8 cellular contexts compared by ENCODE assay signal in the genomic region with DNA sequence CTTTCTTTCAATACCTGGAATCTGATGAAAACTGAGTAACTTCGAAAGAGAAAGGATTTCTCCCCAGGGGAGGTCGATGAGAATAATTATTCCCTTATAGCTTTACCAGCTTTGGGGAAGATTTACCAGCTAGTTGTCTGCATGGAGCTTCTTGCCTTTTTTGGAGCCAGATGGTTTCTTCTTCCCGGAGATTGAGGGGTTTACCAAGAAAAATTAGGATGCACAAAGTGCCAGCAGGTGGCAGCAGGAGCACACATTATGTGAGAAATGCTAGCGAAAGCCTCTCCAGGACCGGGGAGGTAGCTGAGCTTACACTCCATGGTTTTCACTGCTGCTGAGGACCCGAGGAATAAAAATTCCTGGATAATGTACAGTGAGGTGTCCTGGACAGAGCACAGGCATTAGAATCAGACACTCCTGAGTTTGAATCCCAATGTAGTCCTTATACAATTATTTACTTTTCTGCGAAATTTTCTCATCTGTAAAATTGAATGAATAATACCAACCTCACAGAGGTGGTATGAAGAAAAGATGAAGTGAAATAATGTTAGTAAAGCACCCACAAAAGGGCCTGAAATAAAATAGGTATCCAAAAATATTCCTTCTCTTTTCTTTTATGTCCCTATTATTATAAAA. TPM values are rescaled to one million over a fixed set of nuclear protein-coding genes. Genes with fewer than 3 reads are reported as not detected.
A peak's percentile ranks its signal among the peaks of the same experiment; 100 is the strongest.
DNase-seq lines count a peak whose midpoint lies in the region; ATAC-seq and TF ChIP-seq lines count a peak whose summit lies in the region.

No MANE protein-coding gene starts in this region.

- CTCF ChIA-PET in WTC11 (lab: Charles Lee), result interaction anchor here (0.5 to 4.0 kb wide), 96 partner anchors 10 to 879 kb away, joined by 3 to 101 read pairs (median 5); a partner anchor contains a TSS

- H3K36me3 Mint-ChIP-seq in WTC11, result no peaks in the 10 kb centered on the region

- no peak overlapping the region for H3K27ac Mint-ChIP-seq in WTC11

- ATAC-seq in WTC11, result peak; percentile 91
- no peak for ATAC-seq in GM19395 (IDR thresholded peaks at IDR 0.05; ENCODE audit: unreplicated experiment)

- no peaks in the 10 kb centered on the region; the same call in 1 of the 2 replicates for H3K27me3 Mint-ChIP-seq in WTC11 (ENCODE audit: low read depth)

- peak; percentile 48 for TF ChIP-seq CTCF in WTC11 (IDR thresholded peaks at IDR 0.05)

- H3K9me3 Mint-ChIP-seq in WTC11, result peaks cover 14% of the 10 kb centered on the region

- POLR2A ChIA-PET in WTC11 (lab: Charles Lee), result interaction anchor here (0.5 to 1.2 kb wide), 4 partner anchors 43 to 583 kb away, joined by 3 to 4 read pairs (median 3); no protein-coding TSS in a partner anchor

- no peaks in the 10 kb centered on the region for H3K36me3 ChIP-seq in H7 (replicated peaks; ENCODE audit: control insufficient read depth, insufficient read depth, low read length)

- no peaks in the 10 kb centered on the region for H3K27me3 ChIP-seq in H7 (ENCODE audit: control insufficient read depth, insufficient read depth, low read length)

- DNase-seq in AG08395 (ENCODE audit: low spot score) (peak; percentile 81), H7 (peak; percentile 75), NCI-H2227 treated with DMSO at 0.1 percent for 48 hours (lab: John Stamatoyannopoulos, UW) (peak; percentile 85), WTC11 (ENCODE audit: low spot score) (peak; percentile 85), cerebellar cortex (ENCODE audit: low spot score) (peak; percentile 94), kidney glomerular epithelial cell (lab: John Stamatoyannopoulos, UW) (peak; percentile 67)
- peak; percentile 70 to 78 for DNase-seq in stimulated activated CD4-positive, alpha-beta T cell treated with anti-CD3 and anti-CD28 coated beads, Interleukin-2, amount 100 ng/mL, for 24 hours

- H3K4me3 Mint-ChIP-seq in WTC11, result peak overlapping the region; percentile 22

- H3K4me1 Mint-ChIP-seq in WTC11, result peaks cover 12% of the 10 kb centered on the region

- no peak overlapping the region for H3K4me3 ChIP-seq in H7 (ENCODE audit: insufficient read depth, low read depth, low read length)

TF ChIP-seq in WTC11, 78 proteins besides CTCF, POLR2A, EP300 and RAD21:
- TF ChIP-seq, protein P1, sequence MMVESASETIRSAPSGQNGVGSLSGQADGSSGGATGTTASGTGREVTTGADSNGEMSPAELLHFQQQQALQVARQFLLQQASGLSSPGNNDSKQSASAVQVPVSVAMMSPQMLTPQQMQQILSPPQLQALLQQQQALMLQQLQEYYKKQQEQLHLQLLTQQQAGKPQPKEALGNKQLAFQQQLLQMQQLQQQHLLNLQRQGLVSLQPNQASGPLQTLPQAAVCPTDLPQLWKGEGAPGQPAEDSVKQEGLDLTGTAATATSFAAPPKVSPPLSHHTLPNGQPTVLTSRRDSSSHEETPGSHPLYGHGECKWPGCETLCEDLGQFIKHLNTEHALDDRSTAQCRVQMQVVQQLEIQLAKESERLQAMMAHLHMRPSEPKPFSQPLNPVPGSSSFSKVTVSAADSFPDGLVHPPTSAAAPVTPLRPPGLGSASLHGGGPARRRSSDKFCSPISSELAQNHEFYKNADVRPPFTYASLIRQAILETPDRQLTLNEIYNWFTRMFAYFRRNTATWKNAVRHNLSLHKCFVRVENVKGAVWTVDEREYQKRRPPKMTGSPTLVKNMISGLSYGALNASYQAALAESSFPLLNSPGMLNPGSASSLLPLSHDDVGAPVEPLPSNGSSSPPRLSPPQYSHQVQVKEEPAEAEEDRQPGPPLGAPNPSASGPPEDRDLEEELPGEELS (CRISPR knock-in tag; IDR thresholded peaks at IDR 0.05), result no peak
- TF ChIP-seq, protein P2, sequence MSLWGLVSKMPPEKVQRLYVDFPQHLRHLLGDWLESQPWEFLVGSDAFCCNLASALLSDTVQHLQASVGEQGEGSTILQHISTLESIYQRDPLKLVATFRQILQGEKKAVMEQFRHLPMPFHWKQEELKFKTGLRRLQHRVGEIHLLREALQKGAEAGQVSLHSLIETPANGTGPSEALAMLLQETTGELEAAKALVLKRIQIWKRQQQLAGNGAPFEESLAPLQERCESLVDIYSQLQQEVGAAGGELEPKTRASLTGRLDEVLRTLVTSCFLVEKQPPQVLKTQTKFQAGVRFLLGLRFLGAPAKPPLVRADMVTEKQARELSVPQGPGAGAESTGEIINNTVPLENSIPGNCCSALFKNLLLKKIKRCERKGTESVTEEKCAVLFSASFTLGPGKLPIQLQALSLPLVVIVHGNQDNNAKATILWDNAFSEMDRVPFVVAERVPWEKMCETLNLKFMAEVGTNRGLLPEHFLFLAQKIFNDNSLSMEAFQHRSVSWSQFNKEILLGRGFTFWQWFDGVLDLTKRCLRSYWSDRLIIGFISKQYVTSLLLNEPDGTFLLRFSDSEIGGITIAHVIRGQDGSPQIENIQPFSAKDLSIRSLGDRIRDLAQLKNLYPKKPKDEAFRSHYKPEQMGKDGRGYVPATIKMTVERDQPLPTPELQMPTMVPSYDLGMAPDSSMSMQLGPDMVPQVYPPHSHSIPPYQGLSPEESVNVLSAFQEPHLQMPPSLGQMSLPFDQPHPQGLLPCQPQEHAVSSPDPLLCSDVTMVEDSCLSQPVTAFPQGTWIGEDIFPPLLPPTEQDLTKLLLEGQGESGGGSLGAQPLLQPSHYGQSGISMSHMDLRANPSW (CRISPR knock-in tag; conservative IDR thresholded peaks at IDR 0.05; ENCODE audit: low read depth), result no peak
- TF ChIP-seq, protein P3, sequence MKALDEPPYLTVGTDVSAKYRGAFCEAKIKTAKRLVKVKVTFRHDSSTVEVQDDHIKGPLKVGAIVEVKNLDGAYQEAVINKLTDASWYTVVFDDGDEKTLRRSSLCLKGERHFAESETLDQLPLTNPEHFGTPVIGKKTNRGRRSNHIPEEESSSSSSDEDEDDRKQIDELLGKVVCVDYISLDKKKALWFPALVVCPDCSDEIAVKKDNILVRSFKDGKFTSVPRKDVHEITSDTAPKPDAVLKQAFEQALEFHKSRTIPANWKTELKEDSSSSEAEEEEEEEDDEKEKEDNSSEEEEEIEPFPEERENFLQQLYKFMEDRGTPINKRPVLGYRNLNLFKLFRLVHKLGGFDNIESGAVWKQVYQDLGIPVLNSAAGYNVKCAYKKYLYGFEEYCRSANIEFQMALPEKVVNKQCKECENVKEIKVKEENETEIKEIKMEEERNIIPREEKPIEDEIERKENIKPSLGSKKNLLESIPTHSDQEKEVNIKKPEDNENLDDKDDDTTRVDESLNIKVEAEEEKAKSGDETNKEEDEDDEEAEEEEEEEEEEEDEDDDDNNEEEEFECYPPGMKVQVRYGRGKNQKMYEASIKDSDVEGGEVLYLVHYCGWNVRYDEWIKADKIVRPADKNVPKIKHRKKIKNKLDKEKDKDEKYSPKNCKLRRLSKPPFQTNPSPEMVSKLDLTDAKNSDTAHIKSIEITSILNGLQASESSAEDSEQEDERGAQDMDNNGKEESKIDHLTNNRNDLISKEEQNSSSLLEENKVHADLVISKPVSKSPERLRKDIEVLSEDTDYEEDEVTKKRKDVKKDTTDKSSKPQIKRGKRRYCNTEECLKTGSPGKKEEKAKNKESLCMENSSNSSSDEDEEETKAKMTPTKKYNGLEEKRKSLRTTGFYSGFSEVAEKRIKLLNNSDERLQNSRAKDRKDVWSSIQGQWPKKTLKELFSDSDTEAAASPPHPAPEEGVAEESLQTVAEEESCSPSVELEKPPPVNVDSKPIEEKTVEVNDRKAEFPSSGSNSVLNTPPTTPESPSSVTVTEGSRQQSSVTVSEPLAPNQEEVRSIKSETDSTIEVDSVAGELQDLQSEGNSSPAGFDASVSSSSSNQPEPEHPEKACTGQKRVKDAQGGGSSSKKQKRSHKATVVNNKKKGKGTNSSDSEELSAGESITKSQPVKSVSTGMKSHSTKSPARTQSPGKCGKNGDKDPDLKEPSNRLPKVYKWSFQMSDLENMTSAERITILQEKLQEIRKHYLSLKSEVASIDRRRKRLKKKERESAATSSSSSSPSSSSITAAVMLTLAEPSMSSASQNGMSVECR (CRISPR knock-in tag; IDR thresholded peaks at IDR 0.05; ENCODE audit: borderline replicate concordance), result no peak
- TF ChIP-seq TCF7 (CRISPR knock-in tag; IDR thresholded peaks at IDR 0.05; ENCODE audit: low read depth), result no peak
- TF ChIP-seq, protein P4, sequence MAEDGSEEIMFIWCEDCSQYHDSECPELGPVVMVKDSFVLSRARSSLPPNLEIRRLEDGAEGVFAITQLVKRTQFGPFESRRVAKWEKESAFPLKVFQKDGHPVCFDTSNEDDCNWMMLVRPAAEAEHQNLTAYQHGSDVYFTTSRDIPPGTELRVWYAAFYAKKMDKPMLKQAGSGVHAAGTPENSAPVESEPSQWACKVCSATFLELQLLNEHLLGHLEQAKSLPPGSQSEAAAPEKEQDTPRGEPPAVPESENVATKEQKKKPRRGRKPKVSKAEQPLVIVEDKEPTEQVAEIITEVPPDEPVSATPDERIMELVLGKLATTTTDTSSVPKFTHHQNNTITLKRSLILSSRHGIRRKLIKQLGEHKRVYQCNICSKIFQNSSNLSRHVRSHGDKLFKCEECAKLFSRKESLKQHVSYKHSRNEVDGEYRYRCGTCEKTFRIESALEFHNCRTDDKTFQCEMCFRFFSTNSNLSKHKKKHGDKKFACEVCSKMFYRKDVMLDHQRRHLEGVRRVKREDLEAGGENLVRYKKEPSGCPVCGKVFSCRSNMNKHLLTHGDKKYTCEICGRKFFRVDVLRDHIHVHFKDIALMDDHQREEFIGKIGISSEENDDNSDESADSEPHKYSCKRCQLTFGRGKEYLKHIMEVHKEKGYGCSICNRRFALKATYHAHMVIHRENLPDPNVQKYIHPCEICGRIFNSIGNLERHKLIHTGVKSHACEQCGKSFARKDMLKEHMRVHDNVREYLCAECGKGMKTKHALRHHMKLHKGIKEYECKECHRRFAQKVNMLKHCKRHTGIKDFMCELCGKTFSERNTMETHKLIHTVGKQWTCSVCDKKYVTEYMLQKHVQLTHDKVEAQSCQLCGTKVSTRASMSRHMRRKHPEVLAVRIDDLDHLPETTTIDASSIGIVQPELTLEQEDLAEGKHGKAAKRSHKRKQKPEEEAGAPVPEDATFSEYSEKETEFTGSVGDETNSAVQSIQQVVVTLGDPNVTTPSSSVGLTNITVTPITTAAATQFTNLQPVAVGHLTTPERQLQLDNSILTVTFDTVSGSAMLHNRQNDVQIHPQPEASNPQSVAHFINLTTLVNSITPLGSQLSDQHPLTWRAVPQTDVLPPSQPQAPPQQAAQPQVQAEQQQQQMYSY (CRISPR knock-in tag; IDR thresholded peaks at IDR 0.05), result no peak
- no peak for TF ChIP-seq HMGA2 (CRISPR knock-in tag; IDR thresholded peaks at IDR 0.05)

RNA-seq across cellular contexts. Expression of a gene that starts 46.0 kb away (rescaled TPM):
- 7.5 and 8.4 TPM in 2 replicates for total RNA-seq in H7 (2014; rRNA removed; shearing (Covaris generic))
- 8.4 to 10.4 TPM (median 9.0 TPM) in 3 replicates for total RNA-seq in WTC11 (2021)
